In the genomic region with DNA sequence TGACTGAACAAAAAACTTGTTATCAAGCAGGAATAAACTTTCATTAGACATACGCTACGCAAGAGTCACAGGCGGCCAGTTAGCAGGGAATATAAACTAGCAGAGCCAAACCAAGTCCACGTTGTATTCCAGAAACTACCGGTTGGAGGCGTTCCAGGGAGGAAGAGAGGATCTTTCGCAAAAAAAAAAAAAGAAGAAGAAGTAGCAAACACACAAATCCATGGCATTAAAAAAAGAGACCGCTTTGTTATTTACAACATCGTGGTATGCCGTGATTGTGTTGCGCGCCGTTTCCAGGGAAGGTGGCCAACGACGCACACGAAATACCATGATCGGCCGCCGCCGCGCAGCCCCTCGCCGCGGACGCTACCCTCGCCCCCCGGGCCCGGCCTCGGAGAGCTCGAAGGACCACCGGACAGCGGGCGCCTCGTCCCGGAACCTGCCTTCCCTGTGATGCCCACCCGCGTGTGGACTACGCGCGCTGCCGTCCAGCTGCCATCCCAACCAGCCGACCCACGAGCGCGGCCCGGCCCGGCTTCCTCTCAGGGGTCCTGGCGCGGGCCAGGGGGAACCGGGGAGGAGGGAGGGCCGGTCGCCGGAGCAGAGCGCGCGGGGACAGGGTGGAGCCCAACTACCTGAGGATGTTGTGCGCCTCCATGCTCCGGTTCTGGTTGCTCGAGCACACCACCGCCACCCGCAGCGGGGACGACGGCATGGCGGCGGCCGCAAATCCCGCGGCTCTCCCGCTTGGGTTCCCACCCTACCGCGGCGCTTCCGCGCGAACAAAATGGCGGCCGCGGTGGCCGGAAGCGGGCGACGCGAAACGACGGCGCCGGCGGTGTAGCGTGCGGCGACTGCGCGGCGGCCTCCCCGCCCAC, we compare ENCODE assay signal across 1 cellular context.
TF ChIP-seq lines count a peak whose summit lies in the region.

No MANE protein-coding gene starts in this region.

TF ChIP-seq in HepG2, 621 proteins besides CTCF, POLR2A, EP300 and RAD21 (continued from another document and continues in another):
- TF ChIP-seq ZNF142 (CRISPR knock-in tag; IDR thresholded peaks at IDR 0.05) (peak; percentile 83; the same call in 1 of the 2 replicates), ZNF333 (CRISPR knock-in tag; IDR thresholded peaks at IDR 0.05; ENCODE audit: borderline replicate concordance) (no peak), NFKBIZ (CRISPR knock-in tag; IDR thresholded peaks at IDR 0.05) (no peak), DNMT3B (CRISPR knock-in tag; conservative IDR thresholded peaks at IDR 0.05) (no peak), ZNF530 (CRISPR knock-in tag; IDR thresholded peaks at IDR 0.05; ENCODE audit: low read depth) (no peak), HMGA1 (CRISPR knock-in tag; conservative IDR thresholded peaks at IDR 0.05) (no peak), ZNF891 (CRISPR knock-in tag; IDR thresholded peaks at IDR 0.05) (peak; percentile 64), ZNF225 (CRISPR knock-in tag; IDR thresholded peaks at IDR 0.05) (no peak), TFAP4 (IDR thresholded peaks at IDR 0.05; ENCODE audit: borderline replicate concordance, low read depth) (no peak), HIC2 (CRISPR knock-in tag; IDR thresholded peaks at IDR 0.05; ENCODE audit: low read depth) (no peak), NCOA5 (CRISPR knock-in tag; IDR thresholded peaks at IDR 0.05) (no peak), STAT5B (CRISPR knock-in tag; IDR thresholded peaks at IDR 0.05) (no peak), RFX3 (CRISPR knock-in tag; IDR thresholded peaks at IDR 0.05) (no peak), SAP130 (CRISPR knock-in tag; IDR thresholded peaks at IDR 0.05; ENCODE audit: low read depth) (peak; percentile 60), ZNF20 (CRISPR knock-in tag; IDR thresholded peaks at IDR 0.05) (no peak), ZSCAN29 (CRISPR knock-in tag; conservative IDR thresholded peaks at IDR 0.05) (no peak), ZNF30 (CRISPR knock-in tag; IDR thresholded peaks at IDR 0.05) (no peak), ZNF510 (CRISPR knock-in tag; IDR thresholded peaks at IDR 0.05; ENCODE audit: low read depth) (no peak), ZNF558 (CRISPR knock-in tag; IDR thresholded peaks at IDR 0.05; ENCODE audit: borderline replicate concordance) (no peak; the same call in 1 of the 2 replicates), ZNF451 (CRISPR knock-in tag; IDR thresholded peaks at IDR 0.05) (peak; percentile 65; the same call in 1 of the 2 replicates), TRIM24 (CRISPR knock-in tag; IDR thresholded peaks at IDR 0.05) (no peak), USF2 (IDR thresholded peaks at IDR 0.05; ENCODE audit: low read depth, low read length) (no peak), USF2 (CRISPR knock-in tag; IDR thresholded peaks at IDR 0.05; ENCODE audit: borderline replicate concordance) (no peak), SRSF4 (IDR thresholded peaks at IDR 0.05; ENCODE audit: low read depth, low read length, poor library complexity, severe bottlenecking) (no peak), ZNF256 (CRISPR knock-in tag; conservative IDR thresholded peaks at IDR 0.05) (no peak), EHMT2 (IDR thresholded peaks at IDR 0.05; ENCODE audit: borderline replicate concordance, low read depth, low read length) (no peak), PPARG (CRISPR knock-in tag; conservative IDR thresholded peaks at IDR 0.05) (no peak), SALL1 (CRISPR knock-in tag; IDR thresholded peaks at IDR 0.05) (peak; percentile 22; the same call in 1 of the 2 replicates), KDM3A (CRISPR knock-in tag; IDR thresholded peaks at IDR 0.05; ENCODE audit: low read depth) (no peak), KLF16 (CRISPR knock-in tag; IDR thresholded peaks at IDR 0.05) (no peak; a peak in 1 of 4 replicates), ZNF598 (CRISPR knock-in tag; IDR thresholded peaks at IDR 0.05; ENCODE audit: borderline replicate concordance) (no peak), GATA4 (IDR thresholded peaks at IDR 0.05; ENCODE audit: borderline replicate concordance, low read depth) (no peak), ZNF501 (CRISPR knock-in tag; IDR thresholded peaks at IDR 0.05) (no peak), LBX2 (CRISPR knock-in tag; IDR thresholded peaks at IDR 0.05; ENCODE audit: borderline replicate concordance) (no peak)
- TF ChIP-seq, protein P1, sequence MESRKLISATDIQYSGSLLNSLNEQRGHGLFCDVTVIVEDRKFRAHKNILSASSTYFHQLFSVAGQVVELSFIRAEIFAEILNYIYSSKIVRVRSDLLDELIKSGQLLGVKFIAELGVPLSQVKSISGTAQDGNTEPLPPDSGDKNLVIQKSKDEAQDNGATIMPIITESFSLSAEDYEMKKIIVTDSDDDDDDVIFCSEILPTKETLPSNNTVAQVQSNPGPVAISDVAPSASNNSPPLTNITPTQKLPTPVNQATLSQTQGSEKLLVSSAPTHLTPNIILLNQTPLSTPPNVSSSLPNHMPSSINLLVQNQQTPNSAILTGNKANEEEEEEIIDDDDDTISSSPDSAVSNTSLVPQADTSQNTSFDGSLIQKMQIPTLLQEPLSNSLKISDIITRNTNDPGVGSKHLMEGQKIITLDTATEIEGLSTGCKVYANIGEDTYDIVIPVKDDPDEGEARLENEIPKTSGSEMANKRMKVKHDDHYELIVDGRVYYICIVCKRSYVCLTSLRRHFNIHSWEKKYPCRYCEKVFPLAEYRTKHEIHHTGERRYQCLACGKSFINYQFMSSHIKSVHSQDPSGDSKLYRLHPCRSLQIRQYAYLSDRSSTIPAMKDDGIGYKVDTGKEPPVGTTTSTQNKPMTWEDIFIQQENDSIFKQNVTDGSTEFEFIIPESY (CRISPR knock-in tag; IDR thresholded peaks at IDR 0.05) = no peak
- TF ChIP-seq, protein P2, sequence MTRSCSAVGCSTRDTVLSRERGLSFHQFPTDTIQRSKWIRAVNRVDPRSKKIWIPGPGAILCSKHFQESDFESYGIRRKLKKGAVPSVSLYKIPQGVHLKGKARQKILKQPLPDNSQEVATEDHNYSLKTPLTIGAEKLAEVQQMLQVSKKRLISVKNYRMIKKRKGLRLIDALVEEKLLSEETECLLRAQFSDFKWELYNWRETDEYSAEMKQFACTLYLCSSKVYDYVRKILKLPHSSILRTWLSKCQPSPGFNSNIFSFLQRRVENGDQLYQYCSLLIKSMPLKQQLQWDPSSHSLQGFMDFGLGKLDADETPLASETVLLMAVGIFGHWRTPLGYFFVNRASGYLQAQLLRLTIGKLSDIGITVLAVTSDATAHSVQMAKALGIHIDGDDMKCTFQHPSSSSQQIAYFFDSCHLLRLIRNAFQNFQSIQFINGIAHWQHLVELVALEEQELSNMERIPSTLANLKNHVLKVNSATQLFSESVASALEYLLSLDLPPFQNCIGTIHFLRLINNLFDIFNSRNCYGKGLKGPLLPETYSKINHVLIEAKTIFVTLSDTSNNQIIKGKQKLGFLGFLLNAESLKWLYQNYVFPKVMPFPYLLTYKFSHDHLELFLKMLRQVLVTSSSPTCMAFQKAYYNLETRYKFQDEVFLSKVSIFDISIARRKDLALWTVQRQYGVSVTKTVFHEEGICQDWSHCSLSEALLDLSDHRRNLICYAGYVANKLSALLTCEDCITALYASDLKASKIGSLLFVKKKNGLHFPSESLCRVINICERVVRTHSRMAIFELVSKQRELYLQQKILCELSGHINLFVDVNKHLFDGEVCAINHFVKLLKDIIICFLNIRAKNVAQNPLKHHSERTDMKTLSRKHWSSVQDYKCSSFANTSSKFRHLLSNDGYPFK (CRISPR knock-in tag; IDR thresholded peaks at IDR 0.05; ENCODE audit: borderline replicate concordance) = no peak; the same call in none of the 2 replicates
- TF ChIP-seq, protein P3, sequence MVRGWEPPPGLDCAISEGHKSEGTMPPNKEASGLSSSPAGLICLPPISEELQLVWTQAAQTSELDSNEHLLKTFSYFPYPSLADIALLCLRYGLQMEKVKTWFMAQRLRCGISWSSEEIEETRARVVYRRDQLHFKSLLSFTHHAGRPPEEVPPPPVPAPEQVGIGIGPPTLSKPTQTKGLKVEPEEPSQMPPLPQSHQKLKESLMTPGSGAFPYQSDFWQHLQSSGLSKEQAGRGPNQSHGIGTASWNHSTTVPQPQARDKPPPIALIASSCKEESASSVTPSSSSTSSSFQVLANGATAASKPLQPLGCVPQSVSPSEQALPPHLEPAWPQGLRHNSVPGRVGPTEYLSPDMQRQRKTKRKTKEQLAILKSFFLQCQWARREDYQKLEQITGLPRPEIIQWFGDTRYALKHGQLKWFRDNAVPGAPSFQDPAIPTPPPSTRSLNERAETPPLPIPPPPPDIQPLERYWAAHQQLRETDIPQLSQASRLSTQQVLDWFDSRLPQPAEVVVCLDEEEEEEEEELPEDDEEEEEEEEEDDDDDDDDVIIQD (CRISPR knock-in tag; IDR thresholded peaks at IDR 0.05; ENCODE audit: low read depth) = no peak
- TF ChIP-seq, protein P4, sequence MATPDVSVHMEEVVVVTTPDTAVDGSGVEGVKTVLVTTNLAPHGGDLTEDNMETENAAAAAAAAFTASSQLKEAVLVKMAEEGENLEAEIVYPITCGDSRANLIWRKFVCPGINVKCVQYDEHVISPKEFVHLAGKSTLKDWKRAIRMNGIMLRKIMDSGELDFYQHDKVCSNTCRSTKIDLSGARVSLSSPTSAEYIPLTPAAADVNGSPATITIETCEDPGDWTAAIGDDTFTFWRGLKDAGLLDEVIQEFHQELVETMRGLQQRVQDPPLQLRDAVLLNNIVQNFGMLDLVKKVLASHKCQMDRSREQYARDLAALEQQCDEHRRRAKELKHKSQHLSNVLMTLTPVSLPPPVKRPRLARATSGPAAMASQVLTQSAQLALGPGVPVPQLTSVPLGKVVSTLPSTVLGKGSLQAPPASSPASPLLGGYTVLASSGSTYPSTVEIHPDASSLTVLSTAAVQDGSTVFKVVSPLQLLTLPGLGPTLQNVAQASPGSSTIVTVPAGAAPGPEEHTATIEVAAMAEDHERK (CRISPR knock-in tag; IDR thresholded peaks at IDR 0.05; ENCODE audit: low read depth) = no peak
